Comparison of ENCODE assay signal across 11 cellular contexts in the genomic region with DNA sequence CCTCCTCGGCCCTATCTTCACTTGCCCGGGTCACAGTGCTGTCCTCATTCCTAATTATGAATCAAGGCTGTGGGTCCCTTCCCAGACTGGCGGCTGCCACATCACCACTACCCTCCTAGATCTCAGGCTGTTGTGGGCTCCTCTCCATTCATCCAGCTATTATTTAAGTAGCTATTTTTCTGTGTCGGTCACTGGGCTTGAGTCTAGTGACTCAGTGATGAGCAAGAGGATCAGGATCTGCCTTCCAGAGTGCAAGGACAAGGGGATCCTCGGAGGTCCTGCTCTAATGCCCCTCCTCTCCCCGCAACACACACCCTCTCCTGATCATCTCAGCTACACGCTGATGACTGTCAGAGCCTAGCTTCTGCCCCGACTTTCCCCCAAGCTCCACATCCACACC. TPM values are rescaled to one million over a fixed set of nuclear protein-coding genes. Genes with fewer than 3 reads are reported as not detected.
DNase-seq lines count a peak whose midpoint lies in the region; ATAC-seq, FAIRE-seq and TF ChIP-seq lines count a peak whose summit lies in the region.
"Had no signal": no experiment of that assay in that cellular context is flagged by ENCODE, and none has a peak within 500 bp of the region (broad histone marks: within the 10 kb centered on the region; RNA-seq: fewer than 3 reads in every experiment).

No MANE protein-coding gene starts in this region.

- no peaks in the 10 kb centered on the region for H3K27me3 ChIP-seq in transverse colon

- TF ChIP-seq EP300 in transverse colon (IDR thresholded peaks at IDR 0.05; ENCODE audit: low read depth): no peak

- TF ChIP-seq POLR2A in H54 (IDR thresholded peaks at IDR 0.05; ENCODE audit: low read depth, low read length) (no peak), transverse colon (IDR thresholded peaks at IDR 0.05) (no peak)

- H3K4me3 ChIP-seq in fibroblast of the aortic adventitia (ENCODE audit: low read depth, low read length) (no peak overlapping the region), transverse colon (no peak overlapping the region)
- H3K4me3 ChIP-seq: esophagus muscularis mucosa, mucosa of descending colon had no signal

- no peak for FAIRE-seq in H54 (lab: Jason Lieb, UNC)

- WGBS in transverse colon (ENCODE audit: low coverage in 1 of 2), 2 donors: 78 to 84% methylated on average over 3 to 8 of the region's 8 CpGs

- no peak for TF ChIP-seq CTCF in fibroblast of the aortic adventitia (IDR thresholded peaks at IDR 0.05; ENCODE audit: insufficient read depth, low read length)
- TF ChIP-seq CTCF in transverse colon (IDR thresholded peaks at IDR 0.05): no peak

- DNase-seq in H54 (ENCODE audit: insufficient read length, low spot score) (peak; percentile 89), T1000 (lab: John Stamatoyannopoulos, UW) (peak; percentile 33), fibroblast of the aortic adventitia (ENCODE audit: low read depth) (peak; percentile 44), substantia nigra (lab: John Stamatoyannopoulos, UW) (no peak), NCI-H345 (lab: John Stamatoyannopoulos, UW) (no peak), transverse colon (no peak)
- DNase-seq: Calu3, mucosa of descending colon had no signal

- no peak for ATAC-seq in GM19351 (IDR thresholded peaks at IDR 0.05; ENCODE audit: unreplicated experiment)
- ATAC-seq: mucosa of descending colon had no signal

- no peaks in the 10 kb centered on the region for H3K36me3 ChIP-seq in transverse colon
- H3K36me3 ChIP-seq: esophagus muscularis mucosa had no signal

- H3K9me3 ChIP-seq in transverse colon: no peaks in the 10 kb centered on the region
- H3K9me3 ChIP-seq: esophagus muscularis mucosa, mucosa of descending colon had no signal

- H3K4me1 ChIP-seq in transverse colon: peaks cover 5 to 16% (median 13%) of the 10 kb centered on the region in 4 donors

- H3K27ac ChIP-seq in substantia nigra (ENCODE audit: low read depth, low read length, poor library complexity, severe bottlenecking) (peak overlapping the region; percentile 29), transverse colon (no peak overlapping the region)
- H3K27ac ChIP-seq: esophagus muscularis mucosa had no signal

- intact Hi-C loops in transverse colon (cut with DNase I; ENCODE audit: low total_unique reads): no loop called here

- in situ Hi-C loops in transverse colon (cut with MboI; ENCODE audit: low pct_ligation_motif_present in 1 of 4, low pct_unique_long_range_greater_than_20kb in 1 of 4, low sequenced_read_pairs in 3 of 4): loop anchor here in 1 of 4 donors (25.0 kb wide), 1 partner anchor 369 kb away; no protein-coding TSS in a partner anchor

RNA-seq across cellular contexts. Expression of gene CDCP2, which starts 34.1 kb away (rescaled TPM):
- total RNA-seq in fibroblast of the aortic adventitia (ENCODE audit: low replicate concordance): not detected in 2 replicates
- under 1 TPM in 1 of 4 donors, not detected in 3; 0.48 TPM for total RNA-seq in transverse colon
- total RNA-seq: Calu3, pulmonary artery endothelial cell had no signal

Comparison
In these comparisons a context has a peak if more than half of its experiments do, and no peak if none do; other contexts are left out.
1. DNase-seq: peak in H54 (single experiment), T1000 (single experiment) and fibroblast of the aortic adventitia (single experiment); none in substantia nigra (0 of 49), NCI-H345 (single experiment) and transverse colon (single experiment).